Comparison of ENCODE assay signal across 26 cellular contexts in the genomic region with DNA sequence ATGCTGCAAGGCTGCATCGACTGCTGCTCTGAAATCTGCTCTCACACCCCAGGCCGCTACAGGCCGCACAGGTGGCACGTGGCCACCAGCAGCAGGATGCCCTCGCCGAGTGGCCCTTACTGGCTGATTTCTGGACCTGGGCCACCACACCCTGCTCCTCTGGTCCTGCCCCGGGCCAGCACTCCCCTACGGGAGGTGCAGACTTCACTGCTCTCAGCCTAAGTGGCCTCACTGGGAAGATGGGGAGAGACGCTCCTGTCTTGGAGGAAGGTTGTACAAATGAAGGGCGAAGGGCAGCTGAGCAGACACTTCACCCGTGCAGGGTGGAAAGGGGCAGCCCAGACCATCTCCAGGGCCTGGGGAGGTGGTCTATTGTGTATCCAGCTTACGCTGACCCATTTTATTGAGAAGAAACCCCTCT.
A peak's percentile ranks its signal among the peaks of the same experiment; 100 is the strongest.
DNase-seq lines count a peak whose midpoint lies in the region; ATAC-seq, FAIRE-seq and TF ChIP-seq lines count a peak whose summit lies in the region.
"Had no signal": no experiment of that assay in that cellular context is flagged by ENCODE, and none has a peak within 500 bp of the region (broad histone marks: within the 10 kb centered on the region; RNA-seq: fewer than 3 reads in every experiment).

No MANE protein-coding gene starts in this region.

- SMC1A ChIA-PET in GM12878 (lab: Charles Lee; ENCODE audit: uncharacterized antibody, unreplicated experiment) = interaction anchor here (0.7 kb wide), 1 partner anchor 102 kb away, joined by 3 read pairs; no protein-coding TSS in a partner anchor

- FAIRE-seq in GM12878 (lab: Jason Lieb, UNC) = no peak
- FAIRE-seq: GM12892, GM19239, H54, HepG2 had no signal

- TF ChIP-seq EP300 in GM12878 (IDR thresholded peaks at IDR 0.05; ENCODE audit: borderline replicate concordance in 1 of 2, control insufficient read depth in 1 of 2, low read depth in 2 of 2, low read length in 2 of 2) = no peak

- in situ Hi-C loops in GM12878 (cut with MboI) = no loop called here

- CTCF ChIA-PET in GM12878 (lab: Yijun Ruan, JAX) = interaction anchor here (1.0 kb wide), 1 partner anchor 102 kb away, joined by 3 read pairs; no protein-coding TSS in a partner anchor

- TF ChIP-seq RAD21 in GM12878 (IDR thresholded peaks at IDR 0.05; ENCODE audit: insufficient read depth, low read depth, low read length) = no peak

- no peaks in the 10 kb centered on the region for H3K9me3 ChIP-seq in GM12878 (replicated peaks; ENCODE audit: control insufficient read depth, insufficient read depth, low read length)
- H3K9me3 ChIP-seq in lower lobe of right lung = no peaks in the 10 kb centered on the region
- no peaks in the 10 kb centered on the region for H3K9me3 ChIP-seq in thyroid gland

- H3K79me2 ChIP-seq in GM23338 (replicated peaks; ENCODE audit: insufficient read depth) (no peaks in the 10 kb centered on the region), GM12878 (ENCODE audit: control insufficient read depth, insufficient read depth, low read length) (no peaks in the 10 kb centered on the region)

- H2AFZ ChIP-seq in GM23338 (no peak overlapping the region), GM12878 (ENCODE audit: control insufficient read depth, low read depth, low read length) (no peak overlapping the region)

- H3F3A ChIP-seq in GM23338 (replicated peaks; ENCODE audit: low read depth) = no peaks in the 10 kb centered on the region

- H3K27ac Mint-ChIP-seq in GM23338 = no peak overlapping the region
- H3K27ac Mint-ChIP-seq: CD8-positive, alpha-beta memory T cell had no signal

- 83% methylated on average over 12 of the region's 12 CpGs for WGBS in GM12878 (ENCODE audit: insufficient coverage, insufficient replicate concordance, low lambda C conversion rate, missing lambda C conversion rate)
- 77% methylated on average over 10 of the region's 12 CpGs for WGBS in thyroid gland, 2 donors

- intact Hi-C loops in GM12878 (cut with micrococcal nuclease; ENCODE audit: unreplicated experiment) (no loop called here), lower lobe of right lung (cut with DNase I) (no loop called here), thyroid gland (cut with DNase I) (no loop called here)

- peaks cover 13% of the 10 kb centered on the region; the same call in 2 of the 3 replicates for H3K36me3 Mint-ChIP-seq in GM23338 (ENCODE audit: low read depth)

- H3K4me1 ChIP-seq in GM23338 (ENCODE audit: insufficient read depth) (no peaks in the 10 kb centered on the region), GM12878 (ENCODE audit: control insufficient read depth, insufficient read depth, low read length) (no peaks in the 10 kb centered on the region), lower lobe of right lung (no peaks in the 10 kb centered on the region), thyroid gland (peaks cover 60 to 73% of the 10 kb centered on the region in 2 donors)

- RAD21 ChIA-PET in GM12878 (lab: Charles Lee; ENCODE audit: unreplicated experiment) = no interaction called here

- ATAC-seq in GM23338 (peak; percentile 25), GM12878 (no peak), lower lobe of right lung (no peak)
- ATAC-seq: HepG2, Panc1 had no signal

- H3K9me2 ChIP-seq in GM23338 (ENCODE audit: insufficient read depth) = no peaks in the 10 kb centered on the region

- no TSS peak for BruUV-seq in GM12878 (replicated peaks; lab: Mats Ljungman, UMichigan)

- POLR2A ChIA-PET in GM12878 (lab: Charles Lee) = no interaction called here

- peaks cover 5% of the 10 kb centered on the region for H3K9me3 Mint-ChIP-seq in GM23338
- H3K9me3 Mint-ChIP-seq: CD8-positive, alpha-beta memory T cell had no signal

- H3K27ac ChIP-seq in GM23338 (ENCODE audit: low read depth) = no peak overlapping the region
- no peak overlapping the region for H3K27ac ChIP-seq in GM12878 (ENCODE audit: control insufficient read depth, insufficient read depth)
- H3K27ac ChIP-seq in lower lobe of right lung = no peak overlapping the region
- peak overlapping the region in 1 of 3 donors; percentile 24 for H3K27ac ChIP-seq in thyroid gland
- H3K27ac ChIP-seq: C4-2B, RWPE1 had no signal

- H4K20me1 ChIP-seq in GM23338 (replicated peaks; ENCODE audit: insufficient read depth) = no peaks in the 10 kb centered on the region
- no peaks in the 10 kb centered on the region for H4K20me1 ChIP-seq in GM12878 (ENCODE audit: control insufficient read depth, insufficient read depth)

- H3K4me2 ChIP-seq in GM23338 = no peak overlapping the region
- no peak overlapping the region for H3K4me2 ChIP-seq in GM12878 (ENCODE audit: control insufficient read depth, insufficient read depth)

- H3K36me3 ChIP-seq in GM23338 (ENCODE audit: insufficient read depth) = no peaks in the 10 kb centered on the region
- H3K36me3 ChIP-seq in GM12878 (ENCODE audit: control insufficient read depth in 2 of 2, insufficient read depth in 2 of 2, low read length in 1 of 2) = no peaks in the 10 kb centered on the region
- peaks cover 12% of the 10 kb centered on the region for H3K36me3 ChIP-seq in lower lobe of right lung
- H3K36me3 ChIP-seq in thyroid gland = no peaks in the 10 kb centered on the region

- peaks cover 22% of the 10 kb centered on the region for H3K27me3 Mint-ChIP-seq in GM23338 (ENCODE audit: insufficient read depth, low read depth, poor library complexity)

- peaks cover 9% of the 10 kb centered on the region; the same call in 2 of the 3 replicates for H3K4me1 Mint-ChIP-seq in GM23338
- H3K4me1 Mint-ChIP-seq: CD8-positive, alpha-beta memory T cell had no signal

- no peak overlapping the region for H3K4me3 Mint-ChIP-seq in GM23338
- H3K4me3 Mint-ChIP-seq: CD8-positive, alpha-beta memory T cell had no signal

- H3K9ac ChIP-seq in GM12878 (ENCODE audit: control insufficient read depth, insufficient read depth, low read length) = no peak overlapping the region

- peak; percentile 23; the same call in 1 of the 2 replicates for TF ChIP-seq POLR2A in GM12878 (IDR thresholded peaks at IDR 0.05; ENCODE audit: low read depth, low read length)
- no peak for TF ChIP-seq POLR2A in thyroid gland (IDR thresholded peaks at IDR 0.05)

- TF ChIP-seq CTCF in GM23338 (conservative IDR thresholded peaks at IDR 0.05; ENCODE audit: low read depth in 2 of 2) = no peak
- no peak for TF ChIP-seq CTCF in GM12878 (IDR thresholded peaks at IDR 0.05 in 2 of 3, conservative IDR thresholded peaks at IDR 0.05 in 1 of 3; ENCODE audit: control insufficient read depth in 2 of 3, extremely low read depth in 1 of 3, insufficient read depth in 1 of 3, low read depth in 3 of 3, low read length in 3 of 3)
- TF ChIP-seq CTCF in lower lobe of right lung (IDR thresholded peaks at IDR 0.05) = no peak
- no peak for TF ChIP-seq CTCF in thyroid gland (IDR thresholded peaks at IDR 0.05)

- DNase-seq in GM23338 (ENCODE audit: low spot score) = no peak
- DNase-seq in GM12878 (ENCODE audit: low read depth, low spot score) = no peak
- DNase-seq in lower lobe of right lung = peak; percentile 29
- DNase-seq in thyroid gland = peak; percentile 63 to 65
- DNase-seq in Kasumi-1 (lab: John Stamatoyannopoulos, UW) = no peak
- no peak for DNase-seq in stimulated activated CD8-positive, alpha-beta memory T cell treated with anti-CD3 and anti-CD28 coated beads, Interleukin-4, amount 100 ng/mL, for 48 hours
- no peak for DNase-seq in NCI-H524 (lab: John Stamatoyannopoulos, UW)
- DNase-seq: CD8-positive, alpha-beta memory T cell; DMS 273 treated with DMSO at 0.1 percent for 48 hours; DMS79; EL; GDM1; MV-4-11; NCI-H1105; NCI-H146; NCI-H2029; NCI-H2227 treated with DMSO at 0.1 percent for 48 hours; NCI-H69; SHP77 treated with DMSO at 0.1 percent for 48 hours had no signal

- H3K27me3 ChIP-seq in GM23338 (ENCODE audit: insufficient read depth) = no peaks in the 10 kb centered on the region
- no peaks in the 10 kb centered on the region for H3K27me3 ChIP-seq in GM12878 (replicated peaks in 1 of 2; ENCODE audit: control insufficient read depth in 2 of 2, insufficient read depth in 2 of 2, low read length in 1 of 2)
- H3K27me3 ChIP-seq in lower lobe of right lung (ENCODE audit: low read depth) = no peaks in the 10 kb centered on the region
- H3K27me3 ChIP-seq in thyroid gland = no peaks in the 10 kb centered on the region

- no peak overlapping the region for H3K4me3 ChIP-seq in GM23338
- no peak overlapping the region for H3K4me3 ChIP-seq in GM12878
- no peak overlapping the region for H3K4me3 ChIP-seq in lower lobe of right lung
- no peak overlapping the region for H3K4me3 ChIP-seq in thyroid gland (replicated peaks in 1 of 3)

TF ChIP-seq in GM23338, 12 proteins besides CTCF, POLR2A, EP300 and RAD21 (continues in another document):
- TF ChIP-seq STAT1 (IDR thresholded peaks at IDR 0.05; ENCODE audit: unreplicated experiment) = no peak
- TF ChIP-seq EZH2phosphoT487 (IDR thresholded peaks at IDR 0.05; ENCODE audit: unreplicated experiment) = no peak
- no peak for TF ChIP-seq CREB1 (CRISPR knock-in tag; IDR thresholded peaks at IDR 0.05; ENCODE audit: low read depth)
- TF ChIP-seq POLR2AphosphoS5 (IDR thresholded peaks at IDR 0.05; ENCODE audit: low read depth) = no peak
- TF ChIP-seq, protein P1, sequence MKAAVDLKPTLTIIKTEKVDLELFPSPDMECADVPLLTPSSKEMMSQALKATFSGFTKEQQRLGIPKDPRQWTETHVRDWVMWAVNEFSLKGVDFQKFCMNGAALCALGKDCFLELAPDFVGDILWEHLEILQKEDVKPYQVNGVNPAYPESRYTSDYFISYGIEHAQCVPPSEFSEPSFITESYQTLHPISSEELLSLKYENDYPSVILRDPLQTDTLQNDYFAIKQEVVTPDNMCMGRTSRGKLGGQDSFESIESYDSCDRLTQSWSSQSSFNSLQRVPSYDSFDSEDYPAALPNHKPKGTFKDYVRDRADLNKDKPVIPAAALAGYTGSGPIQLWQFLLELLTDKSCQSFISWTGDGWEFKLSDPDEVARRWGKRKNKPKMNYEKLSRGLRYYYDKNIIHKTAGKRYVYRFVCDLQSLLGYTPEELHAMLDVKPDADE (IDR thresholded peaks at IDR 0.05) = no peak
- TF ChIP-seq ZNF114 (CRISPR knock-in tag; IDR thresholded peaks at IDR 0.05) = no peak

TF ChIP-seq in GM12878, 131 proteins besides CTCF, POLR2A, EP300 and RAD21 (continues in another document):
- no peak for TF ChIP-seq YY1 (IDR thresholded peaks at IDR 0.05; ENCODE audit: low read depth, low read length)
- no peak for TF ChIP-seq BCL11A (IDR thresholded peaks at IDR 0.05; ENCODE audit: low read depth, low read length)
- no peak for TF ChIP-seq IRF4 (IDR thresholded peaks at IDR 0.05; ENCODE audit: low read depth, low read length)
- no peak for TF ChIP-seq SPI1 (IDR thresholded peaks at IDR 0.05; ENCODE audit: borderline replicate concordance, insufficient read depth, low read depth, low read length)
- TF ChIP-seq CHD1 (IDR thresholded peaks at IDR 0.05; ENCODE audit: low read depth, low read length) = no peak

Comparison
In these comparisons a context has a peak if more than half of its experiments do, and no peak if none do; other contexts are left out.
1. DNase-seq: peak in lower lobe of right lung (single experiment) and thyroid gland (2 of 2); none in GM23338 (single experiment), GM12878 (single experiment), Kasumi-1 (0 of 2), stimulated activated CD8-positive, alpha-beta memory T cell treated with anti-CD3 and anti-CD28 coated beads, Interleukin-4, amount 100 ng/mL, for 48 hours (single experiment) and NCI-H524 (0 of 2).